Comparison of ENCODE assay signal across 13 cellular contexts in genomic region chr11:78742430-78742829, GRCh38.
DNase-seq lines count a peak whose midpoint lies in the region; ATAC-seq and TF ChIP-seq lines count a peak whose summit lies in the region.
"Had no signal": no experiment of that assay in that cellular context is flagged by ENCODE, and none has a peak within 500 bp of the region (broad histone marks: within the 10 kb centered on the region; RNA-seq: fewer than 3 reads in every experiment).

No MANE protein-coding gene starts in this region.

- TF ChIP-seq CTCF in fibroblast of lung (conservative IDR thresholded peaks at IDR 0.05 in 1 of 2, IDR thresholded peaks at IDR 0.05 in 1 of 2; ENCODE audit: low read depth in 1 of 2, low read length in 2 of 2): no peak
- no peak for TF ChIP-seq CTCF in gastrocnemius medialis (IDR thresholded peaks at IDR 0.05 in 4 of 5, conservative IDR thresholded peaks at IDR 0.05 in 1 of 5)
- TF ChIP-seq CTCF in type B pancreatic cell (conservative IDR thresholded peaks at IDR 0.05): no peak

- no peak overlapping the region for H3K27ac Mint-ChIP-seq in type B pancreatic cell
- H3K27ac Mint-ChIP-seq: T-helper 17 cell had no signal

- no peak overlapping the region for H2AFZ ChIP-seq in fibroblast of lung (ENCODE audit: low read length)

- no peak for TF ChIP-seq POLR2A in gastrocnemius medialis (IDR thresholded peaks at IDR 0.05)

- peaks cover 13% of the 10 kb centered on the region for H3K36me3 Mint-ChIP-seq in type B pancreatic cell

- no peaks in the 10 kb centered on the region for H3K79me2 ChIP-seq in fibroblast of lung (ENCODE audit: control insufficient read depth, insufficient read depth, low read length)

- H3K9me3 ChIP-seq in fibroblast of lung (ENCODE audit: control insufficient read depth, insufficient read depth, low read depth, low read length): no peaks in the 10 kb centered on the region
- no peaks in the 10 kb centered on the region for H3K9me3 ChIP-seq in gastrocnemius medialis

- peaks cover 4% of the 10 kb centered on the region for H3K4me1 Mint-ChIP-seq in type B pancreatic cell (ENCODE audit: unreplicated experiment)
- H3K4me1 Mint-ChIP-seq: T-helper 17 cell had no signal

- H3K4me3 ChIP-seq in fibroblast of lung (replicated peaks in 1 of 4; ENCODE audit: control extremely low read depth in 1 of 4, insufficient read depth in 1 of 4, low read depth in 3 of 4, low read length in 4 of 4) (no peak overlapping the region), gastrocnemius medialis (no peak overlapping the region)

- intact Hi-C loops in gastrocnemius medialis (cut with DNase I; ENCODE audit: low total_unique reads): no loop called here

- DNase-seq in HT1080 (ENCODE audit: low read depth): peak; percentile 42
- peak; percentile 96 for DNase-seq in NCI-H510A treated with DMSO at 0.1 percent for 48 hours (lab: John Stamatoyannopoulos, UW)
- peak; percentile 29 to 30 for DNase-seq in fibroblast of lung (ENCODE audit: low read depth in 2 of 2)
- peak; percentile 32 to 65 for DNase-seq in gastrocnemius medialis
- DNase-seq in type B pancreatic cell (ENCODE audit: extremely low spot score, unreplicated experiment): no peak
- DNase-seq in germinal center (ENCODE audit: low spot score): no peak
- DNase-seq: activated gamma-delta T cell treated with Interleukin-2 at 50 U/mL for 16 hours; effector memory CD4-positive, alpha-beta T cell; kidney glomerular epithelial cell; stimulated activated naive CD4-positive, alpha-beta T cell treated with Interleukin-2 at 50 U/mL for 16 hours; T-helper 17 cell had no signal

- H3K27me3 Mint-ChIP-seq in type B pancreatic cell: no peaks in the 10 kb centered on the region

- no peaks in the 10 kb centered on the region for H3K36me3 ChIP-seq in fibroblast of lung (ENCODE audit: control insufficient read depth, insufficient read depth, low read length)
- H3K36me3 ChIP-seq in gastrocnemius medialis: no peaks in the 10 kb centered on the region

- no peak overlapping the region for H3K4me3 Mint-ChIP-seq in type B pancreatic cell
- H3K4me3 Mint-ChIP-seq: T-helper 17 cell had no signal

- no peaks in the 10 kb centered on the region for H3K27me3 ChIP-seq in fibroblast of lung (ENCODE audit: control insufficient read depth, insufficient read depth, low read length)
- no peaks in the 10 kb centered on the region for H3K27me3 ChIP-seq in gastrocnemius medialis

- ATAC-seq in gastrocnemius medialis: peak; percentile 85 to 87
- ATAC-seq in GM19324 (IDR thresholded peaks at IDR 0.05; ENCODE audit: low FRiP score, unreplicated experiment): no peak
- ATAC-seq in GM18873 (IDR thresholded peaks at IDR 0.05; ENCODE audit: low FRiP score, unreplicated experiment): no peak
- ATAC-seq: T-helper 17 cell had no signal

- H3K27ac ChIP-seq in fibroblast of lung (ENCODE audit: insufficient read depth, low read length) (no peak overlapping the region), gastrocnemius medialis (no peak overlapping the region)

- no peak overlapping the region for H3K9ac ChIP-seq in fibroblast of lung (ENCODE audit: insufficient read depth, low read length)

- no peak overlapping the region for H3K4me2 ChIP-seq in fibroblast of lung (ENCODE audit: extremely low read depth, insufficient read depth, low read length)

- H3K4me1 ChIP-seq in fibroblast of lung (ENCODE audit: control insufficient read depth, extremely low read depth, insufficient read depth, low read length) (no peaks in the 10 kb centered on the region), gastrocnemius medialis (no peaks in the 10 kb centered on the region)

- no peaks in the 10 kb centered on the region for H3K9me3 Mint-ChIP-seq in type B pancreatic cell

- in situ Hi-C loops in gastrocnemius medialis (cut with MboI; ENCODE audit: low sequenced_read_pairs in 4 of 4): no loop called here

- no peaks in the 10 kb centered on the region for H4K20me1 ChIP-seq in fibroblast of lung (ENCODE audit: control insufficient read depth, extremely low read depth, insufficient read depth, low read length)

Comparison
In these comparisons a context has a peak if more than half of its experiments do, and no peak if none do; other contexts are left out.
1. DNase-seq: peak in HT1080 (single experiment), NCI-H510A treated with DMSO at 0.1 percent for 48 hours (single experiment), fibroblast of lung (2 of 2) and gastrocnemius medialis (2 of 2); none in type B pancreatic cell (single experiment) and germinal center (single experiment).
2. ATAC-seq: peak in gastrocnemius medialis (2 of 2); none in GM19324 (single experiment) and GM18873 (single experiment).